In the genomic region with DNA sequence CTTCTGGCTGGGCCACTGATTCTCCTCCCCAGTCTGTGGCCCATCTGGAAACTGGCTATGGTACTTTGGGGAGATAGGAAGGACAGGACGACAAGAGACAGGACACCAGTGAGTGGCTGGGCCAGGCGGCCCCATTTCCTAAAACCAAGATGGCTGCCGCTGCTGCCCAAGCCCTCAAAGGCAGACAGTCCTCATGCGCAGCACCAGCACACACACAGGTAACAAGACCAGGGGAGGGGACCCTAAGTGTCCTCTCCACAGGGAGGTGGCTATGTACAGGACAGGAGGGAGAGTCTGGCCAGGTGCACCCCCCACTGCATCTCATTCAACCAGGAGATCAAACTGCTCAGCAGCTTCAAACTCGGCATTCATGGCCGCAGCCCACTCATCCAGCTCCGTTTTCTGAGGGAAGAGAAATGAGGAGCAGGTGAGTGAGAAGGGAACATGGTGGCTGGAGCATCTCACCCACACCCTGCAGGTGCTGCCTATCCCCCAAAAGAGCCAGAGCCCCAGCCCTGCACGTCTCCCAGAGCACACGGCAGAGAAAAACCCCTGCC, we compare ENCODE assay signal across 10 cellular contexts. TPM values are rescaled to one million over a fixed set of nuclear protein-coding genes. Genes with fewer than 3 reads are reported as not detected.
DNase-seq lines count a peak whose midpoint lies in the region; TF ChIP-seq lines count a peak whose summit lies in the region.
"Had no signal": no experiment of that assay in that cellular context is flagged by ENCODE, and none has a peak within 500 bp of the region (broad histone marks: within the 10 kb centered on the region; RNA-seq: fewer than 3 reads in every experiment).

No MANE protein-coding gene starts in this region.

- H3K9me3 Mint-ChIP-seq in activated CD4-positive, alpha-beta T cell treated with anti-CD3 and anti-CD28 coated beads, Interleukin-2, amount 10 ng/mL, durations not matched to agents 24 days and 14 days = no peaks in the 10 kb centered on the region
- H3K9me3 Mint-ChIP-seq: IgD-negative memory B cell had no signal

- peaks cover 57% of the 10 kb centered on the region for H3K36me3 Mint-ChIP-seq in activated CD4-positive, alpha-beta T cell treated with anti-CD3 and anti-CD28 coated beads, Interleukin-2, amount 10 ng/mL, durations not matched to agents 24 days and 14 days (ENCODE audit: low read depth)
- H3K36me3 Mint-ChIP-seq: IgD-negative memory B cell had no signal

- peaks cover 0 to 18% of the 10 kb centered on the region in 2 experiments for H3K36me3 ChIP-seq in mesenchymal stem cell (ENCODE audit: control insufficient read depth in 1 of 2, insufficient read depth in 2 of 2, low read depth in 1 of 2, low read length in 2 of 2)
- H3K36me3 ChIP-seq: upper lobe of left lung had no signal

- H2BK12ac ChIP-seq in mesenchymal stem cell (ENCODE audit: low read length in 2 of 2) = no peak overlapping the region

- H3K9me3 ChIP-seq in mesenchymal stem cell (ENCODE audit: control insufficient read depth, low read length) = no peaks in the 10 kb centered on the region
- H3K9me3 ChIP-seq: upper lobe of left lung had no signal

- H3K27ac ChIP-seq in mesenchymal stem cell (ENCODE audit: low read length, poor library complexity, severe bottlenecking) = no peak overlapping the region
- no peak overlapping the region for H3K27ac ChIP-seq in dorsolateral prefrontal cortex
- H3K27ac ChIP-seq: upper lobe of left lung had no signal

- no peak for DNase-seq in activated CD4-positive, alpha-beta T cell treated with anti-CD3 and anti-CD28 coated beads, Interleukin-2, amount 10 ng/mL, durations not matched to agents 24 days and 14 days
- DNase-seq in activated CD4-positive, alpha-beta T cell treated with anti-CD3 and anti-CD28 coated beads, Interleukin-2, amount 50 U/mL, for 1 hour = no peak
- DNase-seq in NB4 (ENCODE audit: low read depth) (no peak), mesenchymal stem cell (no peak), NCI-H1105 treated with DMSO at 0.1 percent for 48 hours (lab: John Stamatoyannopoulos, UW) (no peak), dorsolateral prefrontal cortex (no peak)
- DNase-seq: left cardiac atrium had no signal

- TF ChIP-seq CTCF in NB4 (IDR thresholded peaks at IDR 0.05; ENCODE audit: low read depth, low read length) (no peak), dorsolateral prefrontal cortex (IDR thresholded peaks at IDR 0.05 in 54 of 56, conservative IDR thresholded peaks at IDR 0.05 in 2 of 56; ENCODE audit: low read depth in 1 of 56, partially characterized antibody in 56 of 56) (no peak)

- WGBS in mesenchymal stem cell = 83% methylated on average over 4 of the region's 9 CpGs

- H3K18ac ChIP-seq in mesenchymal stem cell (ENCODE audit: low read depth in 1 of 2, low read length in 2 of 2) = no peak overlapping the region

- intact Hi-C loops in activated CD4-positive, alpha-beta T cell treated with anti-CD3 and anti-CD28 coated beads, Interleukin-2, amount 10 ng/mL, durations not matched to agents 24 days and 14 days (cut with micrococcal nuclease) = no loop called here
- intact Hi-C loops in dorsolateral prefrontal cortex (cut with DNase I) = no loop called here

- no peak overlapping the region for H3K23ac ChIP-seq in mesenchymal stem cell (ENCODE audit: low read length in 2 of 2)

- H3K4me3 ChIP-seq in NB4 (ENCODE audit: low read depth, low read length) (peak overlapping the region; percentile 10), mesenchymal stem cell (ENCODE audit: insufficient read depth in 1 of 2, low read depth in 1 of 2, low read length in 2 of 2) (no peak overlapping the region), dorsolateral prefrontal cortex (no peak overlapping the region)
- H3K4me3 ChIP-seq: upper lobe of left lung had no signal

- peak overlapping the region; percentile 52 for H4K8ac ChIP-seq in mesenchymal stem cell (ENCODE audit: low read length)

- peak overlapping the region; percentile 65 for H3K27ac Mint-ChIP-seq in activated CD4-positive, alpha-beta T cell treated with anti-CD3 and anti-CD28 coated beads, Interleukin-2, amount 10 ng/mL, durations not matched to agents 24 days and 14 days

- H2BK15ac ChIP-seq in mesenchymal stem cell (ENCODE audit: low read depth, poor library complexity, severe bottlenecking) = no peak overlapping the region

- no peaks in the 10 kb centered on the region for H3K27me3 ChIP-seq in mesenchymal stem cell (ENCODE audit: control insufficient read depth in 1 of 2, insufficient read depth in 1 of 2, low read length in 2 of 2)
- no peaks in the 10 kb centered on the region for H3K27me3 ChIP-seq in dorsolateral prefrontal cortex
- H3K27me3 ChIP-seq: upper lobe of left lung had no signal

- H3K4me2 ChIP-seq in mesenchymal stem cell (ENCODE audit: low read length, poor library complexity, severe bottlenecking) = no peak overlapping the region

- H3K27me3 Mint-ChIP-seq in activated CD4-positive, alpha-beta T cell treated with anti-CD3 and anti-CD28 coated beads, Interleukin-2, amount 10 ng/mL, durations not matched to agents 24 days and 14 days = peaks cover under 1% of the 10 kb centered on the region
- H3K27me3 Mint-ChIP-seq: IgD-negative memory B cell had no signal

- H2AFZ ChIP-seq in mesenchymal stem cell (ENCODE audit: low read depth, low read length) = no peak overlapping the region

- H2AK5ac ChIP-seq in mesenchymal stem cell (ENCODE audit: low read length, severe bottlenecking) = peak overlapping the region; percentile 34

- H3K79me1 ChIP-seq in mesenchymal stem cell (replicated peaks; ENCODE audit: low read length, poor library complexity, severe bottlenecking) = peaks cover 40% of the 10 kb centered on the region

- H3K4me3 Mint-ChIP-seq in activated CD4-positive, alpha-beta T cell treated with anti-CD3 and anti-CD28 coated beads, Interleukin-2, amount 10 ng/mL, durations not matched to agents 24 days and 14 days = no peak overlapping the region

- H3K9ac ChIP-seq in mesenchymal stem cell (ENCODE audit: low read length) = no peak overlapping the region

- no peak overlapping the region for H2BK120ac ChIP-seq in mesenchymal stem cell (ENCODE audit: low read depth, low read length)

- no peak overlapping the region for H3K4ac ChIP-seq in mesenchymal stem cell (ENCODE audit: low read depth in 1 of 2, low read length in 2 of 2)

- H3K4me1 ChIP-seq in mesenchymal stem cell (ENCODE audit: control insufficient read depth, insufficient read depth, low read depth, low read length) = peaks cover 4% of the 10 kb centered on the region

- no peak overlapping the region for H4K91ac ChIP-seq in mesenchymal stem cell (ENCODE audit: low read length)

- peaks cover 43% of the 10 kb centered on the region for H3K4me1 Mint-ChIP-seq in activated CD4-positive, alpha-beta T cell treated with anti-CD3 and anti-CD28 coated beads, Interleukin-2, amount 10 ng/mL, durations not matched to agents 24 days and 14 days

- no peak for TF ChIP-seq POLR2A in NB4 (IDR thresholded peaks at IDR 0.05; ENCODE audit: extremely low read depth, insufficient read length)

- no peak overlapping the region for H3K14ac ChIP-seq in mesenchymal stem cell (ENCODE audit: low read length in 2 of 2)

- H2BK5ac ChIP-seq in mesenchymal stem cell (ENCODE audit: low read depth, low read length, poor library complexity, severe bottlenecking) = no peak overlapping the region

RNA-seq across cellular contexts. Expression of a gene that starts 5.0 kb away (rescaled TPM):
- total RNA-seq in activated CD4-positive, alpha-beta T cell treated with anti-CD3 and anti-CD28 coated beads, Interleukin-2, amount 10 ng/mL, durations not matched to agents 24 days and 14 days = 94.4 and 95.1 TPM in 2 replicates
- polyA plus RNA-seq in mesenchymal stem cell (2013, experiment 1 of 2) = 3.3 TPM
- polyA plus RNA-seq in mesenchymal stem cell (2013, experiment 2 of 2) = 3.6 TPM
- 1 to 10 TPM; 1.3 to 8.1 (median 4.6) TPM for total RNA-seq in dorsolateral prefrontal cortex

RNA-seq across cellular contexts. Expression of a gene that starts 5.2 kb away (rescaled TPM):
- 33.3 and 34.7 TPM in 2 replicates for total RNA-seq in activated CD4-positive, alpha-beta T cell treated with anti-CD3 and anti-CD28 coated beads, Interleukin-2, amount 10 ng/mL, durations not matched to agents 24 days and 14 days
- polyA plus RNA-seq in mesenchymal stem cell (2013, experiment 1 of 2) = 46.7 TPM
- 47.0 TPM for polyA plus RNA-seq in mesenchymal stem cell (2013, experiment 2 of 2)
- 10 to 100 TPM; 27.8 to 62.4 (median 38.9) TPM for total RNA-seq in dorsolateral prefrontal cortex

RNA-seq across cellular contexts. Expression of a gene that starts 17.1 kb away (rescaled TPM):
- 127 and 136 TPM in 2 replicates for total RNA-seq in activated CD4-positive, alpha-beta T cell treated with anti-CD3 and anti-CD28 coated beads, Interleukin-2, amount 10 ng/mL, durations not matched to agents 24 days and 14 days
- 33.1 TPM for polyA plus RNA-seq in mesenchymal stem cell (2013, experiment 1 of 2)
- 37.1 TPM for polyA plus RNA-seq in mesenchymal stem cell (2013, experiment 2 of 2)
- 100 to 1,000 TPM in 119 of 120 experiments, 10 to 100 TPM in 1; 97.3 to 182 (median 137) TPM for total RNA-seq in dorsolateral prefrontal cortex

RNA-seq across cellular contexts. Expression of a gene that starts 20.5 kb away (rescaled TPM):
- total RNA-seq in activated CD4-positive, alpha-beta T cell treated with anti-CD3 and anti-CD28 coated beads, Interleukin-2, amount 10 ng/mL, durations not matched to agents 24 days and 14 days = 12.5 and 13.0 TPM in 2 replicates
- 0.40 TPM for polyA plus RNA-seq in mesenchymal stem cell (2013, experiment 1 of 2)
- polyA plus RNA-seq in mesenchymal stem cell (2013, experiment 2 of 2) = 0.29 TPM
- total RNA-seq in dorsolateral prefrontal cortex = 1 to 10 TPM in 114 of 120 experiments, under 1 TPM in 4, not detected in 2; 0.38 to 7.0 (median 2.4) TPM
- polyA plus RNA-seq: neural cell had no signal

RNA-seq across cellular contexts. Expression of a gene that starts 32.8 kb away (rescaled TPM):
- total RNA-seq in activated CD4-positive, alpha-beta T cell treated with anti-CD3 and anti-CD28 coated beads, Interleukin-2, amount 10 ng/mL, durations not matched to agents 24 days and 14 days = 28.2 and 28.9 TPM in 2 replicates
- polyA plus RNA-seq in mesenchymal stem cell (2013, experiment 1 of 2) = 37.6 TPM
- 37.2 TPM for polyA plus RNA-seq in mesenchymal stem cell (2013, experiment 2 of 2)
- 10 to 100 TPM; 26.8 to 66.8 (median 45.6) TPM for total RNA-seq in dorsolateral prefrontal cortex

Comparison
In these comparisons a context has a peak if more than half of its experiments do, and no peak if none do; other contexts are left out.
1. RNA of a gene that starts 5.0 kb away (total RNA-seq): 94.4 to 95.1 TPM in activated CD4-positive, alpha-beta T cell treated with anti-CD3 and anti-CD28 coated beads, Interleukin-2, amount 10 ng/mL, durations not matched to agents 24 days and 14 days; 1.3 to 8.1 TPM in dorsolateral prefrontal cortex; every median in the first group is over 10 times any median in the second.